Comparison of ENCODE assay signal across 13 cellular contexts in genomic region chr10:44395902-44396670, GRCh38. TPM values are rescaled to one million over a fixed set of nuclear protein-coding genes. Genes with fewer than 3 reads are reported as not detected.
"Had no signal": no experiment of that assay in that cellular context is flagged by ENCODE, and none has a peak within 500 bp of the region (broad histone marks: within the 10 kb centered on the region; RNA-seq: fewer than 3 reads in every experiment).

No MANE protein-coding gene starts in this region.

- H3K27me3 ChIP-seq: breast epithelium, testis had no signal

- H3K4me1 ChIP-seq: breast epithelium, psoas muscle, testis had no signal

- H3K27ac ChIP-seq: breast epithelium, heart right ventricle, psoas muscle, testis had no signal

- H3K4me3 ChIP-seq: breast epithelium, heart right ventricle, psoas muscle, testis had no signal

- ATAC-seq: activated T-cell treated with anti-CD3 and anti-CD28 coated beads, Interleukin-2, amount 50 U/mL, for 4 hours; psoas muscle; SK-N-SH treated with all-trans-retinoic acid at 6 μM for 48 hours; stimulated activated naive CD8-positive, alpha-beta T cell treated with anti-CD3 and anti-CD28 coated beads, Interleukin-15, amount 100 ng/mL, for 72 hours had no signal

- H3K9me3 ChIP-seq: breast epithelium, heart right ventricle, psoas muscle, testis had no signal

- DNase-seq: activated B cell treated with CpG ODN at 0.5 μM for 24 hours; activated CD4-positive, alpha-beta T cell treated with anti-CD3 and anti-CD28 coated beads, Interleukin-2, amount 50 U/mL, for 1 hour; activated naive CD8-positive, alpha-beta T cell treated with anti-CD3 and anti-CD28 coated beads, Interleukin-2, amount 10 ng/mL, durations not matched to agents 7 days and 5 days; activated T-cell treated with anti-CD3 and anti-CD28 coated beads, Interleukin-2, amount 50 U/mL, for 4 hours; effector CD4-positive, alpha-beta T cell; psoas muscle; stimulated activated CD4-positive, alpha-beta T cell treated with anti-CD3 and anti-CD28 coated beads, Interleukin-15, amount 100 ng/mL, for 24 hours; stimulated activated CD4-positive, alpha-beta T cell treated with anti-CD3 and anti-CD28 coated beads, Interleukin-4, amount 100 ng/mL, for 24 hours; stimulated activated naive CD8-positive, alpha-beta T cell treated with anti-CD3 and anti-CD28 coated beads, Interleukin-15, amount 100 ng/mL, for 72 hours; testis had no signal

- H3K36me3 ChIP-seq: breast epithelium, heart right ventricle had no signal

RNA-seq across cellular contexts. Expression of gene CXCL12, which starts 11.2 kb away (rescaled TPM):
- total RNA-seq: activated B cell treated with CpG ODN at 0.5 μM for 24 hours; activated naive CD8-positive, alpha-beta T cell treated with anti-CD3 and anti-CD28 coated beads, Interleukin-2, amount 10 ng/mL, durations not matched to agents 7 days and 5 days had no signal
